In genomic region chr4:4443821-4444220, GRCh38 we compare ENCODE assay signal across 16 cellular contexts. TPM values are rescaled to one million over a fixed set of nuclear protein-coding genes. Genes with fewer than 3 reads are reported as not detected.
DNase-seq lines count a peak whose midpoint lies in the region; ATAC-seq, FAIRE-seq and TF ChIP-seq lines count a peak whose summit lies in the region.
"Had no signal": no experiment of that assay in that cellular context is flagged by ENCODE, and none has a peak within 500 bp of the region (broad histone marks: within the 10 kb centered on the region; RNA-seq: fewer than 3 reads in every experiment).

No MANE protein-coding gene starts in this region.

- intact Hi-C loops in natural killer cell (cut with micrococcal nuclease) = no loop called here

- H4K8ac ChIP-seq in H1 (ENCODE audit: extremely low read depth, insufficient read depth, low read length) = no peak overlapping the region

- POLR2A ChIA-PET in H1 (lab: Charles Lee; ENCODE audit: partially characterized antibody) = no interaction called here

- H3K27me3 ChIP-seq in H1 (replicated peaks in 1 of 4; ENCODE audit: control insufficient read depth in 3 of 4, extremely low read depth in 1 of 4, insufficient read depth in 3 of 4, low read length in 3 of 4) = no peaks in the 10 kb centered on the region

- no peaks in the 10 kb centered on the region for H3K79me1 ChIP-seq in H1 (ENCODE audit: low read depth, low read length)

- no peaks in the 10 kb centered on the region for H3K79me2 ChIP-seq in H1 (ENCODE audit: control insufficient read depth in 1 of 2, insufficient read depth in 2 of 2, low read length in 2 of 2)

- no peaks in the 10 kb centered on the region for H3K36me3 ChIP-seq in H1 (ENCODE audit: control insufficient read depth in 2 of 4, insufficient read depth in 4 of 4, low read length in 3 of 4)

- H2BK5ac ChIP-seq in H1 (ENCODE audit: low read depth, low read length) = no peak overlapping the region

- H2AK5ac ChIP-seq in H1 (ENCODE audit: low read depth, low read length) = no peak overlapping the region

- no peak for TF ChIP-seq POLR2A in H1 (IDR thresholded peaks at IDR 0.05; ENCODE audit: control extremely low read depth in 1 of 2, low read depth in 2 of 2, low read length in 2 of 2)

- FAIRE-seq in H1 (lab: Jason Lieb, UNC) = no peak
- FAIRE-seq: islet of Langerhans had no signal

- no peak for TF ChIP-seq RAD21 in H1 (IDR thresholded peaks at IDR 0.05 in 1 of 2, conservative IDR thresholded peaks at IDR 0.05 in 1 of 2; ENCODE audit: low read depth in 2 of 2, low read length in 2 of 2)

- ATAC-seq in natural killer cell (no peak), GM19395 (IDR thresholded peaks at IDR 0.05; ENCODE audit: unreplicated experiment) (no peak), HG02623 (IDR thresholded peaks at IDR 0.05; ENCODE audit: unreplicated experiment) (no peak)
- ATAC-seq: esophagus mucosa, Panc1 had no signal

- H3K9me3 ChIP-seq in H1 (ENCODE audit: insufficient read depth in 2 of 2, low read depth in 1 of 2, low read length in 1 of 2) = no peaks in the 10 kb centered on the region

- peaks cover 8% of the 10 kb centered on the region for H3K36me3 Mint-ChIP-seq in mesothelial cell of epicardium
- H3K36me3 Mint-ChIP-seq in natural killer cell = no peaks in the 10 kb centered on the region

- H3K27ac Mint-ChIP-seq in mesothelial cell of epicardium (peak overlapping the region; percentile 75), natural killer cell (no peak overlapping the region)
- H3K27ac Mint-ChIP-seq: activated CD4-positive, alpha-beta memory T cell treated with anti-CD3 and anti-CD28 coated beads, Interleukin-2, amount 10 ng/mL, durations not matched to agents 7 days and 5 days; CD4-positive, alpha-beta memory T cell had no signal

- no peak overlapping the region for H3K4ac ChIP-seq in H1 (replicated peaks; ENCODE audit: insufficient read length, low read depth, low read length)

- no peak overlapping the region for H3K56ac ChIP-seq in H1 (replicated peaks; ENCODE audit: insufficient read length, low read depth, low read length)

- peaks cover 0 to 3% (median 0%) of the 10 kb centered on the region in 4 experiments; a peak in 1 of 7 replicates for H3K4me1 ChIP-seq in H1 (replicated peaks in 1 of 4; ENCODE audit: control insufficient read depth in 3 of 4, insufficient read depth in 4 of 4, low read length in 3 of 4)

- H3K27me3 Mint-ChIP-seq in mesothelial cell of epicardium (ENCODE audit: low read depth) (no peaks in the 10 kb centered on the region), natural killer cell (ENCODE audit: low read depth in 2 of 2) (no peaks in the 10 kb centered on the region)
- H3K27me3 Mint-ChIP-seq: activated CD4-positive, alpha-beta memory T cell treated with anti-CD3 and anti-CD28 coated beads, Interleukin-2, amount 10 ng/mL, durations not matched to agents 7 days and 5 days; CD4-positive, alpha-beta memory T cell had no signal

- H3K4me1 Mint-ChIP-seq in mesothelial cell of epicardium (peaks cover 26% of the 10 kb centered on the region), natural killer cell (peaks cover 0 to 3% of the 10 kb centered on the region in 2 donors)

- no peak overlapping the region for H3K9ac ChIP-seq in H1 (replicated peaks in 1 of 4; ENCODE audit: extremely low read depth in 1 of 4, low read depth in 3 of 4, low read length in 3 of 4)

- no peak overlapping the region for H2AFZ ChIP-seq in H1 (ENCODE audit: low read length)

- no peak overlapping the region for H2BK120ac ChIP-seq in H1 (replicated peaks; ENCODE audit: low read depth, low read length)

- H3K4me3 ChIP-seq in H1 (ENCODE audit: extremely low read depth in 1 of 4, insufficient read depth in 2 of 4, low read depth in 3 of 4, low read length in 4 of 4) = no peak overlapping the region
- H3K4me3 ChIP-seq: skin epidermis had no signal

- H2BK12ac ChIP-seq in H1 (ENCODE audit: low read depth, low read length) = 0 out of 2 replicates have a peak overlapping the region, but pooled peaks have one; percentile 30

- no peak overlapping the region for H3K14ac ChIP-seq in H1 (ENCODE audit: insufficient read length)

- H3K4me3 Mint-ChIP-seq in mesothelial cell of epicardium = no peak overlapping the region
- H3K4me3 Mint-ChIP-seq in natural killer cell = no peak overlapping the region
- H3K4me3 Mint-ChIP-seq: activated CD4-positive, alpha-beta memory T cell treated with anti-CD3 and anti-CD28 coated beads, Interleukin-2, amount 10 ng/mL, durations not matched to agents 7 days and 5 days; CD4-positive, alpha-beta memory T cell had no signal

- H3K18ac ChIP-seq in H1 (ENCODE audit: extremely low read depth, low read length) = no peak overlapping the region

- no peak overlapping the region for H3K4me2 ChIP-seq in H1 (ENCODE audit: insufficient read depth in 1 of 2, low read depth in 2 of 2, low read length in 2 of 2)

- 89% methylated on average over 2 of the region's 2 CpGs; no CpG with 5 or more reads in 1 of the 2 experiments for WGBS in H1 (ENCODE audit: extremely low coverage in 1 of 2, insufficient coverage in 1 of 2, insufficient read length in 1 of 2, insufficient replicate concordance in 2 of 2, low coverage in 1 of 2, low lambda C conversion rate in 2 of 2, missing lambda C conversion rate in 1 of 2), 2 experiments

- no peak for TF ChIP-seq CTCF in H1 (IDR thresholded peaks at IDR 0.05; ENCODE audit: control extremely low read depth in 1 of 3, insufficient read depth in 1 of 3, low read depth in 1 of 3, low read length in 3 of 3)
- no peak for TF ChIP-seq CTCF in mesothelial cell of epicardium (IDR thresholded peaks at IDR 0.05; ENCODE audit: unreplicated experiment)
- TF ChIP-seq CTCF in natural killer cell (IDR thresholded peaks at IDR 0.05) = no peak

- no peak overlapping the region for H2BK20ac ChIP-seq in H1 (ENCODE audit: low read length)

- CTCF ChIA-PET in H1 (lab: Charles Lee; ENCODE audit: partially characterized antibody) = interaction anchor here (0.6 to 2.5 kb wide), 2 partner anchors 13 to 1752 kb away, joined by 5 to 13 read pairs; no protein-coding TSS in a partner anchor

- DNase-seq in EH (ENCODE audit: low read depth) (peak; percentile 76), M059J (ENCODE audit: low read depth) (peak; percentile 88), H1 (ENCODE audit: low read depth in 1 of 2, low spot score in 2 of 2) (no peak), mesothelial cell of epicardium (ENCODE audit: low spot score in 2 of 2, unreplicated experiment in 2 of 2) (no peak), natural killer cell (no peak), MV-4-11 (lab: John Stamatoyannopoulos, UW) (no peak)
- DNase-seq: activated CD4-positive, alpha-beta memory T cell treated with anti-CD3 and anti-CD28 coated beads, Interleukin-2, amount 10 ng/mL, durations not matched to agents 7 days and 5 days; CD4-positive, alpha-beta memory T cell; cerebellar nuclear complex; MM.1S had no signal

- no peak overlapping the region for H2BK15ac ChIP-seq in H1 (ENCODE audit: low read length)

- no peaks in the 10 kb centered on the region for H3K23me2 ChIP-seq in H1 (ENCODE audit: low read depth, low read length)

- no peak for TF ChIP-seq EP300 in H1 (IDR thresholded peaks at IDR 0.05; ENCODE audit: borderline replicate concordance in 1 of 2, low read depth in 2 of 2, low read length in 2 of 2)

- H4K20me1 ChIP-seq in H1 (replicated peaks in 1 of 2; ENCODE audit: control insufficient read depth in 1 of 2, insufficient read depth in 2 of 2, low read length in 2 of 2) = no peaks in the 10 kb centered on the region

- H3K9me3 Mint-ChIP-seq in mesothelial cell of epicardium = no peaks in the 10 kb centered on the region
- no peaks in the 10 kb centered on the region for H3K9me3 Mint-ChIP-seq in natural killer cell
- H3K9me3 Mint-ChIP-seq: activated CD4-positive, alpha-beta memory T cell treated with anti-CD3 and anti-CD28 coated beads, Interleukin-2, amount 10 ng/mL, durations not matched to agents 7 days and 5 days; CD4-positive, alpha-beta memory T cell had no signal

- no peak overlapping the region for H3K27ac ChIP-seq in H1 (ENCODE audit: low read depth, low read length)
- H3K27ac ChIP-seq: skin epidermis had no signal

- no peak overlapping the region for H4K91ac ChIP-seq in H1 (replicated peaks; ENCODE audit: insufficient read length, low read length)

- no peak overlapping the region for H3K23ac ChIP-seq in H1 (ENCODE audit: insufficient read length)

- H4K5ac ChIP-seq in H1 (ENCODE audit: insufficient read length, low read depth, low read length) = no peak overlapping the region

TF ChIP-seq in H1, 55 proteins besides CTCF, POLR2A, EP300 and RAD21 (continues in another document):
- TF ChIP-seq SAP30 (IDR thresholded peaks at IDR 0.05; ENCODE audit: insufficient read depth, insufficient replicate concordance, low read length) = no peak
- TF ChIP-seq E2F6 (IDR thresholded peaks at IDR 0.05) = peak; percentile 12; the same call in 1 of the 2 replicates
- TF ChIP-seq TEAD4 (IDR thresholded peaks at IDR 0.05; ENCODE audit: low read depth, low read length) = peak; percentile 61; the same call in 1 of the 2 replicates
- TF ChIP-seq MAFK (IDR thresholded peaks at IDR 0.05; ENCODE audit: low read depth, low read length) = peak; percentile 89
- TF ChIP-seq SRF (IDR thresholded peaks at IDR 0.05; ENCODE audit: low read depth, low read length) = no peak
- peak; percentile 88 for TF ChIP-seq BACH1 (IDR thresholded peaks at IDR 0.05; ENCODE audit: low read length)
- no peak for TF ChIP-seq MAX (IDR thresholded peaks at IDR 0.05)
- no peak for TF ChIP-seq SUZ12 (IDR thresholded peaks at IDR 0.05; ENCODE audit: low read length)

RNA-seq across cellular contexts. Expression of gene NSG1, which starts 56.9 kb away (rescaled TPM):
- 0.20 TPM in 1 of 2 replicates, not detected in the other for total RNA-seq in M059J (2014; rRNA removed; shearing (Covaris generic))
- total RNA-seq in H1 (2021; fragmentation: NEBNext Ultra II Directional; extraction: Animal tissue kit (Norgen Biotek cat#: 25700)) = 56.6 and 61.4 TPM in 2 replicates
- 35.7 and 60.0 TPM in 2 replicates for polyA plus RNA-seq in H1 (2011; rRNA removed)
- polyA plus RNA-seq in H1 (2011; cell fraction: cytosol; rRNA removed) = 34.1 TPM
- polyA plus RNA-seq in H1 (2011; cell fraction: nucleus; rRNA removed) = 44.9 TPM
- polyA plus RNA-seq in H1 (2012, experiment 1 of 2) = 52.4 to 65.6 TPM (median 59.1 TPM) in 4 replicates
- 30.2 TPM for polyA plus RNA-seq in H1 (2012, experiment 2 of 2)
- polyA plus RNA-seq in H1 (2013, experiment 1 of 2) = 44.8 TPM
- polyA plus RNA-seq in H1 (2013, experiment 2 of 2) = 56.6 TPM
- polyA minus RNA-seq in H1 (2011; rRNA and poly(A)+ RNA removed) = 30.0 and 42.4 TPM in 2 replicates
- 14.4 TPM for polyA minus RNA-seq in H1 (2011; cell fraction: cytosol; rRNA and poly(A)+ RNA removed)
- polyA minus RNA-seq in H1 (2011; cell fraction: nucleus; rRNA and poly(A)+ RNA removed) = 11.0 TPM
- total RNA-seq in mesothelial cell of epicardium (45.8 to 55.6 TPM (median 48.6 TPM) in 3 replicates), natural killer cell (1 to 10 TPM in 2 of 3 donors, not detected in 1; 1.2 to 5.8 TPM)

Comparison
In these comparisons a context has a peak if more than half of its experiments do, and no peak if none do; other contexts are left out.
1. DNase-seq: peak in EH (single experiment) and M059J (single experiment); none in H1 (0 of 2), mesothelial cell of epicardium (0 of 2), natural killer cell (single experiment) and MV-4-11 (single experiment).